Comparison of ENCODE assay signal across 34 cellular contexts in the genomic region with DNA sequence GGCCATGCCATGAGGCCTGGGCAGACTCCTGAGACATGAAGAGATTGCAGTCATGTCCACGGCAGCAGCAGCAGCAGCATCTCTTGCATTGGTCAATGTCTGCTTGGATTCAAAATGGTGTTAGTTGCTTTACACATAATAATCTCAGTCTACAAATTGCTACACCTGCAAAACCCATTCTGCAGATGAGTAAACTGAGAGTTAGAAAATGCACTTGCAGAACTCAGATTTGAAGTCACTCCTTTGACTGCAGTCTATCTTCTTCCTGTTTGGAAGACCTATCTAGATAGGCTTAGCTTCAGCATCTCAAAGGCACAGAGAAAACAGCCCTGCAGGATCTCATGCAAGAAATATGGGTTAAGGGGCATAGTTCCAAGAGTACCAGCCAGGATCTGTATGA.
"Had no signal": no experiment of that assay in that cellular context is flagged by ENCODE, and none has a peak within 500 bp of the region (broad histone marks: within the 10 kb centered on the region; RNA-seq: fewer than 3 reads in every experiment).

No MANE protein-coding gene starts in this region.

- H3K27me3 ChIP-seq: adrenal gland, body of pancreas, brain microvascular endothelial cell had no signal

- H3K4me1 ChIP-seq: adrenal gland, body of pancreas, breast epithelium had no signal

- H3K4me3 ChIP-seq: adrenal gland, body of pancreas, breast epithelium had no signal

- FAIRE-seq: astrocyte, TTC549 had no signal

- H3K9me3 ChIP-seq: adrenal gland, body of pancreas, breast epithelium had no signal

- H3K27ac ChIP-seq: adrenal gland, body of pancreas, brain microvascular endothelial cell, breast epithelium, VCaP had no signal

- ATAC-seq: activated CD8-positive, alpha-beta T cell treated with anti-CD3 and anti-CD28 coated beads for 36 hours; activated naive CD4-positive, alpha-beta T cell treated with anti-CD3 and anti-CD28 coated beads, Interleukin-2, amount 50 U/mL, for 72 hours; activated T-cell treated with anti-CD3 and anti-CD28 coated beads, Interleukin-2, amount 50 U/mL, for 4 hours; activated T-cell treated with anti-CD3 and anti-CD28 coated beads, Interleukin-2, amount 50 U/mL, for 72 hours; activated T-helper 17 cell treated with anti-CD3 and anti-CD28 coated beads, Interleukin-2, amount 50 U/mL, for 72 hours; body of pancreas; T-cell had no signal

- H3K36me3 ChIP-seq: adrenal gland, brain microvascular endothelial cell, breast epithelium had no signal

- DNase-seq: activated B cell treated with CpG ODN at 0.5 μM for 24 hours; activated CD4-positive, alpha-beta memory T cell treated with anti-CD3 and anti-CD28 coated beads for 36 hours; activated CD4-positive, alpha-beta T cell treated with anti-CD3 and anti-CD28 coated beads for 4 hours; activated CD4-positive, alpha-beta T cell treated with anti-CD3 and anti-CD28 coated beads, Interleukin-2, amount 10 ng/mL, durations not matched to agents 24 days and 14 days; activated CD4-positive, alpha-beta T cell treated with anti-CD3 and anti-CD28 coated beads, Interleukin-2, amount 50 U/mL, for 1 hour; activated CD4-positive, alpha-beta T cell treated with anti-CD3 and anti-CD28 coated beads, Interleukin-2, amount 50 U/mL, for 4 hours; activated CD4-positive, CD25-positive, alpha-beta regulatory T cell treated with anti-CD3 and anti-CD28 coated beads, Interleukin-2, amount 50 U/mL, for 72 hours; activated CD8-positive, alpha-beta memory T cell treated with anti-CD3 and anti-CD28 coated beads, Interleukin-2, amount 50 U/mL, for 4 hours; activated CD8-positive, alpha-beta T cell treated with anti-CD3 and anti-CD28 coated beads for 36 hours; activated effector memory CD4-positive, alpha-beta T cell treated with anti-CD3 and anti-CD28 coated beads, Interleukin-2, amount 50 U/mL, for 16 hours; activated gamma-delta T cell treated with Interleukin-2 at 50 U/mL for 16 hours; activated naive CD4-positive, alpha-beta T cell; activated naive CD4-positive, alpha-beta T cell treated with anti-CD3 and anti-CD28 coated beads for 36 hours; activated naive CD4-positive, alpha-beta T cell treated with anti-CD3 and anti-CD28 coated beads, Interleukin-2, amount 50 U/mL, for 16 hours; activated naive CD8-positive, alpha-beta T cell treated with anti-CD3 and anti-CD28 coated beads for 36 hours; activated T-cell treated with anti-CD3 and anti-CD28 coated beads for 4 hours; activated T-cell treated with anti-CD3 and anti-CD28 coated beads, Interleukin-2, amount 50 U/mL, for 1 hour; activated T-cell treated with anti-CD3 and anti-CD28 coated beads, Interleukin-2, amount 50 U/mL, for 4 hours; activated T-cell treated with anti-CD3 and anti-CD28 coated beads, Interleukin-2, amount 50 U/mL, for 72 hours; adrenal gland; amniotic stem cell; aorta; body of pancreas; brain microvascular endothelial cell; central memory CD4-positive, alpha-beta T cell; T-cell; T-helper 2 cell; T-helper 9 cell had no signal
